ENCODE assay signal across 8 cellular contexts in the genomic region with DNA sequence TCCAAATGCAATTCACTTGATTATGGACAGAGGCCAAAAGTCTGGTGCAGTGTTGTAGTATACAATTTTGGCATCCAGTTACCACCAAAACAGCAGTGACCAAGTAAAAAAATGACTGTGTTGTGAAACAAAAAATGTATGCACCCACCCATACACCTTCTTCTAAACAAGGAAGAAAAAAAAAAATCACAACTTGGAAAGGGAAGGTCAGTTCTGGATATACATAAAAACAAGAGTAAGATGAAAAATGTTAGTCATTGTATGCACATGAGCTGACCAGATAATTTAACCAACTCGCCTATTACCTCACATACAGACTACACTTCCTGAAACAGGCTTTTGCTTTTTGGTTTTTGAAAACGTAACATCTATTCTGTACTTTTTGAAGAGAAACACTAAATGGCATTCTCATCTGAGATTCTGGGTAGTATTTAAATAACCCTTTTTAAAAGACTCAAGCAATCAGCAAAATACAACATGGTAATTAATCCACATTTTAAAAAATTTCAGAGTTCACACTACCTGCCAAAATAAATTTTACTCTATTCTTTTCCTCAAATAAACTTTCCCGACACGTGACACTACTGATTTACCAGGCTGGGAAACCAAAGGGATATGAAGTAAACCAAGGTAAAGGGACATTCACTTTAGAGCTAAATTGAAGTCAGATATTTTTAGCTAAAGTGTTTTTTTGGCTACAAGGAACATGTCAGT. TPM values are rescaled to one million over a fixed set of nuclear protein-coding genes. Genes with fewer than 3 reads are reported as not detected.
DNase-seq lines count a peak whose midpoint lies in the region; ATAC-seq and TF ChIP-seq lines count a peak whose summit lies in the region.

No MANE protein-coding gene starts in this region.

- DNase-seq in BJ (ENCODE audit: low read depth) (no peak), IMR-90 (peak; percentile 62), lower lobe of right lung (no peak), NCI-H524 (lab: John Stamatoyannopoulos, UW) (no peak), GM19238 (ENCODE audit: insufficient read length, low spot score) (no peak), NCI-H774 (lab: John Stamatoyannopoulos, UW) (no peak)
- no peak for DNase-seq in activated naive CD8-positive, alpha-beta T cell treated with anti-CD3 and anti-CD28 coated beads, Interleukin-2, amount 10 ng/mL, durations not matched to agents 7 days and 5 days

- no peak overlapping the region; a peak in 1 of 4 replicates for H4K8ac ChIP-seq in IMR-90 (ENCODE audit: low read depth in 2 of 2, low read length in 2 of 2)

- H3K56ac ChIP-seq in IMR-90 (ENCODE audit: extremely low read depth, insufficient read depth, low read length): no peak overlapping the region

- peak overlapping the region; percentile 91; the same call in 1 of the 2 replicates for H3K9ac ChIP-seq in IMR-90 (ENCODE audit: low read depth, low read length)

- H3K27ac ChIP-seq in IMR-90 (ENCODE audit: insufficient read depth, low read length) (peak overlapping the region; percentile 3; the same call in 1 of the 2 replicates), lower lobe of right lung (peak overlapping the region; percentile 97)

- H3K4me3 ChIP-seq in BJ (ENCODE audit: low read depth, low read length): peak overlapping the region; percentile 57
- H3K4me3 ChIP-seq in IMR-90 (ENCODE audit: insufficient read depth, low read depth, low read length): peak overlapping the region; percentile 93
- peak overlapping the region; percentile 73 for H3K4me3 ChIP-seq in lower lobe of right lung

- H4K5ac ChIP-seq in IMR-90 (ENCODE audit: low read depth, low read length): peak overlapping the region; percentile 37; the same call in 1 of the 2 replicates

- peak overlapping the region; percentile 70; the same call in 1 of the 2 replicates for H3K18ac ChIP-seq in IMR-90 (ENCODE audit: low read depth, low read length)

- H3K79me1 ChIP-seq in IMR-90 (ENCODE audit: low read depth in 1 of 2, low read length in 2 of 2): peaks cover 0 to 53% of the 10 kb centered on the region in 2 experiments

- no peak overlapping the region for H2AK5ac ChIP-seq in IMR-90 (ENCODE audit: low read depth, low read length)

- H3K4me1 Mint-ChIP-seq in activated naive CD8-positive, alpha-beta T cell treated with anti-CD3 and anti-CD28 coated beads, Interleukin-2, amount 10 ng/mL, durations not matched to agents 7 days and 5 days: peaks cover 41% of the 10 kb centered on the region

- H2BK120ac ChIP-seq in IMR-90 (ENCODE audit: low read depth, low read length): no peak overlapping the region

- H3K36me3 Mint-ChIP-seq in activated naive CD8-positive, alpha-beta T cell treated with anti-CD3 and anti-CD28 coated beads, Interleukin-2, amount 10 ng/mL, durations not matched to agents 7 days and 5 days: peaks cover 12% of the 10 kb centered on the region

- peaks cover 7% of the 10 kb centered on the region for H3K9me1 ChIP-seq in IMR-90 (ENCODE audit: insufficient read depth, low read length)

- CTCF ChIA-PET in BJ (lab: Yijun Ruan, JAX) (interaction anchor here (1.4 to 1.7 kb wide), 3 partner anchors 39 to 79 kb away, joined by 3 to 5 read pairs (median 3); no protein-coding TSS in a partner anchor), IMR-90 (lab: Yijun Ruan, JAX) (interaction anchor here (0.7 to 1.7 kb wide), 3 partner anchors 8 to 179 kb away, joined by 3 to 4 read pairs (median 3); no protein-coding TSS in a partner anchor)

- BruUV-seq in IMR-90 (replicated peaks; lab: Mats Ljungman, UMichigan): no TSS peak

- H3K27me3 ChIP-seq in BJ (ENCODE audit: control insufficient read depth, insufficient read depth, low read length) (no peaks in the 10 kb centered on the region), IMR-90 (ENCODE audit: control insufficient read depth, insufficient read depth, low read length) (no peaks in the 10 kb centered on the region), lower lobe of right lung (ENCODE audit: low read depth) (no peaks in the 10 kb centered on the region)

- no peak for ATAC-seq in IMR-90 (ENCODE audit: low read depth)
- no peak for ATAC-seq in activated naive CD8-positive, alpha-beta T cell treated with anti-CD3 and anti-CD28 coated beads, Interleukin-2, amount 10 ng/mL, durations not matched to agents 7 days and 5 days (ENCODE audit: low read depth)
- no peak for ATAC-seq in lower lobe of right lung
- ATAC-seq in HG03196 (IDR thresholded peaks at IDR 0.05; ENCODE audit: unreplicated experiment): no peak

- peaks cover 49% of the 10 kb centered on the region for H4K20me1 ChIP-seq in IMR-90 (ENCODE audit: insufficient read depth, low read length)

- no peak overlapping the region for H4K91ac ChIP-seq in IMR-90 (ENCODE audit: insufficient read depth, low read depth, low read length)

- peaks cover 5% of the 10 kb centered on the region; the same call in 1 of the 2 replicates for H3K4me1 ChIP-seq in IMR-90 (ENCODE audit: control insufficient read depth, insufficient read depth, low read length)
- peaks cover 47% of the 10 kb centered on the region for H3K4me1 ChIP-seq in lower lobe of right lung

- H3K4me3 Mint-ChIP-seq in activated naive CD8-positive, alpha-beta T cell treated with anti-CD3 and anti-CD28 coated beads, Interleukin-2, amount 10 ng/mL, durations not matched to agents 7 days and 5 days: peak overlapping the region; percentile 98

- H3K4me2 ChIP-seq in IMR-90 (ENCODE audit: low read depth, low read length): peak overlapping the region; percentile 77

- H3K27ac Mint-ChIP-seq in activated naive CD8-positive, alpha-beta T cell treated with anti-CD3 and anti-CD28 coated beads, Interleukin-2, amount 10 ng/mL, durations not matched to agents 7 days and 5 days: peak overlapping the region; percentile 100

- H2BK20ac ChIP-seq in IMR-90 (ENCODE audit: low read depth, low read length): no peak overlapping the region

- H3K36me3 ChIP-seq in BJ (ENCODE audit: control insufficient read depth, insufficient read depth, low read length) (no peaks in the 10 kb centered on the region), IMR-90 (ENCODE audit: control insufficient read depth, insufficient read depth, low read length) (peaks cover 7% of the 10 kb centered on the region), lower lobe of right lung (peaks cover under 1% of the 10 kb centered on the region)

- in situ Hi-C loops in IMR-90 (cut with MboI; ENCODE audit: low sequenced_read_pairs): no loop called here

- no peak overlapping the region for H2AFZ ChIP-seq in IMR-90 (replicated peaks; ENCODE audit: low read length, poor library complexity)

- peak overlapping the region; percentile 18; the same call in 1 of the 2 replicates for H3K4ac ChIP-seq in IMR-90 (ENCODE audit: low read depth, low read length)

- peak; percentile 61 for TF ChIP-seq POLR2A in IMR-90 (IDR thresholded peaks at IDR 0.05; ENCODE audit: low read depth, low read length)

- intact Hi-C loops in IMR-90 (cut with micrococcal nuclease): loop anchor here (1.0 to 5.0 kb wide), 2 partner anchors 129 to 180 kb away; no protein-coding TSS in a partner anchor
- intact Hi-C loops in lower lobe of right lung (cut with DNase I): no loop called here

- H3K9me3 Mint-ChIP-seq in activated naive CD8-positive, alpha-beta T cell treated with anti-CD3 and anti-CD28 coated beads, Interleukin-2, amount 10 ng/mL, durations not matched to agents 7 days and 5 days: no peaks in the 10 kb centered on the region

- H2BK5ac ChIP-seq in IMR-90 (ENCODE audit: low read depth, low read length, poor library complexity, severe bottlenecking): peak overlapping the region; percentile 94

- no peak overlapping the region for H2AK9ac ChIP-seq in IMR-90 (replicated peaks; ENCODE audit: low read depth, low read length, poor library complexity)

- peak overlapping the region; percentile 52 for H3K14ac ChIP-seq in IMR-90 (replicated peaks; ENCODE audit: low read depth, low read length)

- TF ChIP-seq RAD21 in IMR-90 (IDR thresholded peaks at IDR 0.05; ENCODE audit: low read length): no peak

- TF ChIP-seq CTCF in BJ (IDR thresholded peaks at IDR 0.05; ENCODE audit: insufficient read depth, low read depth, low read length) (no peak), IMR-90 (conservative IDR thresholded peaks at IDR 0.05; ENCODE audit: low read depth, low read length) (no peak), lower lobe of right lung (IDR thresholded peaks at IDR 0.05) (no peak)

- H2BK15ac ChIP-seq in IMR-90 (ENCODE audit: low read depth, low read length): peak overlapping the region; percentile 51; the same call in 1 of the 3 replicates

- H3K27me3 Mint-ChIP-seq in activated naive CD8-positive, alpha-beta T cell treated with anti-CD3 and anti-CD28 coated beads, Interleukin-2, amount 10 ng/mL, durations not matched to agents 7 days and 5 days: no peaks in the 10 kb centered on the region

- POLR2A ChIA-PET in BJ (lab: Charles Lee): no interaction called here
- POLR2A ChIA-PET in IMR-90 (lab: Charles Lee; ENCODE audit: unreplicated experiment): no interaction called here
- POLR2A ChIA-PET in activated naive CD8-positive, alpha-beta T cell treated with anti-CD3 and anti-CD28 coated beads, Interleukin-2, amount 10 ng/mL, durations not matched to agents 7 days and 5 days (lab: Charles Lee): interaction anchor here (1.0 to 2.3 kb wide), 2 partner anchors 10 to 27 kb away, joined by 4 to 6 read pairs; no protein-coding TSS in a partner anchor

- peak overlapping the region; percentile 64; the same call in 1 of the 2 replicates for H3K23ac ChIP-seq in IMR-90 (ENCODE audit: low read depth, low read length)

- dilution Hi-C loops in IMR-90 (cut with HindIII; ENCODE audit: low sequenced_read_pairs, unreplicated experiment): no loop called here

- WGBS in IMR-90 (ENCODE audit: extremely low coverage in 2 of 2, insufficient read length in 1 of 2), 2 experiments: 100% methylated on average over 1 of the region's 4 CpGs; no CpG with 5 or more reads in 1 of the 2 experiments

- H3K9me3 ChIP-seq in IMR-90 (ENCODE audit: control insufficient read depth, insufficient read depth, low read length): no peaks in the 10 kb centered on the region
- no peaks in the 10 kb centered on the region for H3K9me3 ChIP-seq in lower lobe of right lung

TF ChIP-seq in IMR-90, 13 proteins besides CTCF, POLR2A, EP300 and RAD21 (continues in another document):
- no peak for TF ChIP-seq NFE2L2 (IDR thresholded peaks at IDR 0.05; ENCODE audit: low read depth, low read length)
- TF ChIP-seq MXI1 (IDR thresholded peaks at IDR 0.05; ENCODE audit: borderline replicate concordance, low read depth, low read length): no peak
- no peak for TF ChIP-seq MAZ (IDR thresholded peaks at IDR 0.05; ENCODE audit: borderline replicate concordance, low read depth, low read length)
- no peak for TF ChIP-seq SMC3 (IDR thresholded peaks at IDR 0.05; ENCODE audit: low read depth, low read length)
- TF ChIP-seq RFX5 (IDR thresholded peaks at IDR 0.05; ENCODE audit: low read depth, low read length): no peak

RNA-seq across cellular contexts. Expression of a gene that starts 2.2 kb away (rescaled TPM):
- 8.6 and 21.7 TPM in 2 replicates for polyA plus RNA-seq in BJ (2011; rRNA removed)
- 8.1 and 11.0 TPM in 2 replicates for polyA minus RNA-seq in BJ (2011; rRNA and poly(A)+ RNA removed)
- 10.8 and 15.6 TPM in 2 replicates for total RNA-seq in IMR-90 (2012; rRNA removed)
- polyA plus RNA-seq in IMR-90 (2012; rRNA removed): 7.3 and 9.5 TPM in 2 replicates
- 1.3 and 1.7 TPM in 2 replicates for polyA plus RNA-seq in IMR-90 (2012; cell fraction: cytosol; rRNA removed)
- 4.9 and 39.2 TPM in 2 replicates for polyA plus RNA-seq in IMR-90 (2012; cell fraction: nucleus; rRNA removed; ENCODE audit: low replicate concordance)
- total RNA-seq in activated naive CD8-positive, alpha-beta T cell treated with anti-CD3 and anti-CD28 coated beads, Interleukin-2, amount 10 ng/mL, durations not matched to agents 7 days and 5 days: 10 to 100 TPM; 47.9 to 51.7 TPM
- total RNA-seq in lower lobe of right lung: 120 TPM
